ENCODE assay signal across 11 cellular contexts in genomic region chr3:58324675-58325390, GRCh38. TPM values are rescaled to one million over a fixed set of nuclear protein-coding genes. Genes with fewer than 3 reads are reported as not detected.
DNase-seq lines count a peak whose midpoint lies in the region; ATAC-seq lines count a peak whose summit lies in the region.
"Had no signal": no experiment of that assay in that cellular context is flagged by ENCODE, and none has a peak within 500 bp of the region (broad histone marks: within the 10 kb centered on the region; RNA-seq: fewer than 3 reads in every experiment).

No MANE protein-coding gene starts in this region.

- H3K36me3 Mint-ChIP-seq in IgD-negative memory B cell: peaks cover under 1% of the 10 kb centered on the region
- H3K36me3 Mint-ChIP-seq in central memory CD8-positive, alpha-beta T cell (ENCODE audit: insufficient read depth): peaks cover 8% of the 10 kb centered on the region
- peaks cover 0 to 2% (median 0%) of the 10 kb centered on the region in 3 donors for H3K36me3 Mint-ChIP-seq in naive thymus-derived CD8-positive, alpha-beta T cell

- no peak for DNase-seq in central memory CD8-positive, alpha-beta T cell (ENCODE audit: low spot score in 2 of 2)
- DNase-seq in naive thymus-derived CD8-positive, alpha-beta T cell: no peak
- DNase-seq in RPMI8226 (no peak), DMS53 (lab: John Stamatoyannopoulos, UW) (no peak)
- DNase-seq: activated effector memory CD4-positive, alpha-beta T cell treated with anti-CD3 and anti-CD28 coated beads, Interleukin-2, amount 50 U/mL, for 16 hours; NCI-H2029 treated with DMSO at 0.1 percent for 48 hours had no signal

- peak overlapping the region in 2 of 4 donors; percentile 57 to 65 for H3K4me3 Mint-ChIP-seq in IgD-negative memory B cell
- no peak overlapping the region for H3K4me3 Mint-ChIP-seq in central memory CD8-positive, alpha-beta T cell
- no peak overlapping the region for H3K4me3 Mint-ChIP-seq in naive thymus-derived CD8-positive, alpha-beta T cell

- peaks cover under 1 to 31% (median 15%) of the 10 kb centered on the region in 11 experiments; a peak in 16 of 22 replicates for H3K36me3 ChIP-seq in BLaER1 treated with 17β-estradiol and CSF1 and Interleukin-3, amounts not matched to agents 10 nM and 100 nM

- H3K9ac ChIP-seq in BLaER1 treated with 17β-estradiol and CSF1 and Interleukin-3, amounts not matched to agents 10 nM and 100 nM: peak overlapping the region in 2 of 11 experiments; percentile 5 to 33; a peak in 3 of 22 replicates

- POLR2A ChIA-PET in naive thymus-derived CD8-positive, alpha-beta T cell (lab: Charles Lee): interaction anchor here (1.3 kb wide), 1 partner anchor 18 kb away, joined by 4 read pairs; no protein-coding TSS in a partner anchor

- H3K27ac ChIP-seq in BLaER1 treated with 17β-estradiol and CSF1 and Interleukin-3, amounts not matched to agents 10 nM and 100 nM: peak overlapping the region in 7 of 11 experiments; percentile 0 to 52 (median 24); a peak in 8 of 22 replicates

- no peaks in the 10 kb centered on the region for H3K27me3 ChIP-seq in BLaER1 treated with 17β-estradiol and CSF1 and Interleukin-3, amounts not matched to agents 10 nM and 100 nM

- no peaks in the 10 kb centered on the region for H3K9me3 ChIP-seq in BLaER1 treated with 17β-estradiol and CSF1 and Interleukin-3, amounts not matched to agents 10 nM and 100 nM (replicated peaks in 1 of 11)
- H3K9me3 ChIP-seq: Caco-2 had no signal

- H3K4me2 ChIP-seq in BLaER1 treated with 17β-estradiol and CSF1 and Interleukin-3, amounts not matched to agents 10 nM and 100 nM: peak overlapping the region; percentile 15 to 66 (median 47)

- H3K4me3 ChIP-seq in BLaER1 treated with 17β-estradiol and CSF1 and Interleukin-3, amounts not matched to agents 10 nM and 100 nM: no peak overlapping the region

- no peaks in the 10 kb centered on the region for H3K27me3 Mint-ChIP-seq in IgD-negative memory B cell
- H3K27me3 Mint-ChIP-seq in central memory CD8-positive, alpha-beta T cell: no peaks in the 10 kb centered on the region
- H3K27me3 Mint-ChIP-seq in naive thymus-derived CD8-positive, alpha-beta T cell: no peaks in the 10 kb centered on the region

- ATAC-seq in central memory CD8-positive, alpha-beta T cell (replicated peaks; ENCODE audit: extremely low read depth, poor library complexity, severe bottlenecking): no peak
- ATAC-seq in naive thymus-derived CD8-positive, alpha-beta T cell: no peak
- no peak for ATAC-seq in HG02678 (IDR thresholded peaks at IDR 0.05; ENCODE audit: unreplicated experiment)
- no peak for ATAC-seq in GM21717 (IDR thresholded peaks at IDR 0.05; ENCODE audit: unreplicated experiment)

- peaks cover 19 to 28% (median 24%) of the 10 kb centered on the region in 3 donors for H3K4me1 Mint-ChIP-seq in IgD-negative memory B cell
- H3K4me1 Mint-ChIP-seq in central memory CD8-positive, alpha-beta T cell: peaks cover 7% of the 10 kb centered on the region
- peaks cover 2 to 28% (median 15%) of the 10 kb centered on the region in 4 donors for H3K4me1 Mint-ChIP-seq in naive thymus-derived CD8-positive, alpha-beta T cell

- peaks cover 0 to 21% (median 12%) of the 10 kb centered on the region in 11 experiments; a peak in 12 of 22 replicates for H4K20me1 ChIP-seq in BLaER1 treated with 17β-estradiol and CSF1 and Interleukin-3, amounts not matched to agents 10 nM and 100 nM

- H3K27ac Mint-ChIP-seq in IgD-negative memory B cell: peak overlapping the region; percentile 12 to 69 (median 46)
- peak overlapping the region; percentile 36 for H3K27ac Mint-ChIP-seq in central memory CD8-positive, alpha-beta T cell (ENCODE audit: low read depth)
- H3K27ac Mint-ChIP-seq in naive thymus-derived CD8-positive, alpha-beta T cell: peak overlapping the region in 7 of 10 donors; percentile 35 to 83 (median 60)

- H3K9me3 Mint-ChIP-seq in IgD-negative memory B cell: no peaks in the 10 kb centered on the region
- H3K9me3 Mint-ChIP-seq in central memory CD8-positive, alpha-beta T cell: no peaks in the 10 kb centered on the region
- H3K9me3 Mint-ChIP-seq in naive thymus-derived CD8-positive, alpha-beta T cell: no peaks in the 10 kb centered on the region

- peaks cover 11 to 27% (median 24%) of the 10 kb centered on the region in 10 experiments for H3K4me1 ChIP-seq in BLaER1 treated with 17β-estradiol and CSF1 and Interleukin-3, amounts not matched to agents 10 nM and 100 nM

RNA-seq across cellular contexts. Expression of gene PXK, which starts 7.9 kb away (rescaled TPM):
- 92.3 TPM for polyA plus RNA-seq in IgD-negative memory B cell
- 10 to 100 TPM; 24.1 to 26.6 TPM for total RNA-seq in naive thymus-derived CD8-positive, alpha-beta T cell
- polyA plus RNA-seq in naive thymus-derived CD8-positive, alpha-beta T cell: 10 to 100 TPM; 16.3 to 21.9 (median 21.0) TPM

RNA-seq across cellular contexts. Expression of gene HTD2, which starts 18.5 kb away (rescaled TPM):
- polyA plus RNA-seq in IgD-negative memory B cell: 21.1 TPM
- total RNA-seq in naive thymus-derived CD8-positive, alpha-beta T cell: 1 to 10 TPM; 6.4 to 8.6 TPM
- 10 to 100 TPM; 17.4 to 31.2 (median 23.7) TPM for polyA plus RNA-seq in naive thymus-derived CD8-positive, alpha-beta T cell

RNA-seq across cellular contexts. Expression of gene RPP14, which starts 18.8 kb away (rescaled TPM):
- 9.9 TPM for polyA plus RNA-seq in IgD-negative memory B cell
- 10 to 100 TPM; 19.4 to 20.4 TPM for total RNA-seq in naive thymus-derived CD8-positive, alpha-beta T cell
- polyA plus RNA-seq in naive thymus-derived CD8-positive, alpha-beta T cell: 1 to 10 TPM; 7.5 to 8.5 (median 7.8) TPM
